ENCODE assay signal across 14 cellular contexts in genomic region chr1:243413431-243414151, GRCh38.
DNase-seq lines count a peak whose midpoint lies in the region; ATAC-seq and TF ChIP-seq lines count a peak whose summit lies in the region.
"Had no signal": no experiment of that assay in that cellular context is flagged by ENCODE, and none has a peak within 500 bp of the region (broad histone marks: within the 10 kb centered on the region; RNA-seq: fewer than 3 reads in every experiment).

No MANE protein-coding gene starts in this region.

- DNase-seq in activated T-helper 2 cell treated with anti-CD3 and anti-CD28 coated beads, Interferon-gamma antibody, Interleukin-2, Interleukin-4, amounts not matched to agents 10 μg/mL and 5 μg/mL and 100 μg/mL, durations not matched to agents 14 hours and 24 hours and 36 hours (ENCODE audit: low spot score) = no peak
- no peak for DNase-seq in inferior parietal cortex (ENCODE audit: extremely low spot score)
- DNase-seq in PC-3 = no peak
- DNase-seq in activated effector memory CD4-positive, alpha-beta T cell treated with Interleukin-2 at 50 U/mL for 16 hours = no peak
- DNase-seq: activated CD8-positive, alpha-beta memory T cell treated with anti-CD3 and anti-CD28 coated beads for 24 hours; C1 segment of cervical spinal cord; hypothalamus; NCI-H2171 had no signal

- H3K36me3 Mint-ChIP-seq in activated T-helper 2 cell treated with anti-CD3 and anti-CD28 coated beads, Interferon-gamma antibody, Interleukin-2, Interleukin-4, amounts not matched to agents 10 μg/mL and 5 μg/mL and 100 μg/mL, durations not matched to agents 14 hours and 24 hours and 36 hours (ENCODE audit: low read depth) = peaks cover 11% of the 10 kb centered on the region

- no peaks in the 10 kb centered on the region for H3K9me3 ChIP-seq in PC-3 (ENCODE audit: low read length)

- H3K9ac ChIP-seq in PC-3 (ENCODE audit: low read length) = no peak overlapping the region

- H2AFZ ChIP-seq in PC-3 (ENCODE audit: low read length) = no peak overlapping the region

- no peaks in the 10 kb centered on the region for H3K27me3 Mint-ChIP-seq in activated T-helper 2 cell treated with anti-CD3 and anti-CD28 coated beads, Interferon-gamma antibody, Interleukin-2, Interleukin-4, amounts not matched to agents 10 μg/mL and 5 μg/mL and 100 μg/mL, durations not matched to agents 14 hours and 24 hours and 36 hours (ENCODE audit: low read depth)

- peaks cover 40% of the 10 kb centered on the region for H3K4me1 Mint-ChIP-seq in activated T-helper 2 cell treated with anti-CD3 and anti-CD28 coated beads, Interferon-gamma antibody, Interleukin-2, Interleukin-4, amounts not matched to agents 10 μg/mL and 5 μg/mL and 100 μg/mL, durations not matched to agents 14 hours and 24 hours and 36 hours (ENCODE audit: low read depth)

- ATAC-seq in GM18498 (IDR thresholded peaks at IDR 0.05; ENCODE audit: unreplicated experiment) (peak; percentile 77), GM19351 (IDR thresholded peaks at IDR 0.05; ENCODE audit: unreplicated experiment) (peak; percentile 47), HG02973 (IDR thresholded peaks at IDR 0.05; ENCODE audit: unreplicated experiment) (peak; percentile 54), PC-3 (no peak), GM21825 (IDR thresholded peaks at IDR 0.05; ENCODE audit: unreplicated experiment) (no peak)
- ATAC-seq: esophagus mucosa had no signal

- CTCF ChIA-PET in PC-3 (lab: Charles Lee) = no interaction called here

- H3K4me3 ChIP-seq in PC-3 (ENCODE audit: low read length) = no peak overlapping the region

- H3K27ac Mint-ChIP-seq in activated T-helper 2 cell treated with anti-CD3 and anti-CD28 coated beads, Interferon-gamma antibody, Interleukin-2, Interleukin-4, amounts not matched to agents 10 μg/mL and 5 μg/mL and 100 μg/mL, durations not matched to agents 14 hours and 24 hours and 36 hours = peak overlapping the region; percentile 44

- H3K27me3 ChIP-seq in PC-3 (ENCODE audit: low read length) = no peaks in the 10 kb centered on the region

- no peaks in the 10 kb centered on the region for H3K36me3 ChIP-seq in PC-3 (ENCODE audit: low read depth, low read length)

- H3K27ac ChIP-seq in PC-3 (ENCODE audit: low read length) = no peak overlapping the region

- no peaks in the 10 kb centered on the region for H3K9me2 ChIP-seq in PC-3 (replicated peaks; ENCODE audit: low read length)

- no peak for TF ChIP-seq CTCF in PC-3 (conservative IDR thresholded peaks at IDR 0.05; ENCODE audit: low read depth, low read length)

- H3K4me3 Mint-ChIP-seq in activated T-helper 2 cell treated with anti-CD3 and anti-CD28 coated beads, Interferon-gamma antibody, Interleukin-2, Interleukin-4, amounts not matched to agents 10 μg/mL and 5 μg/mL and 100 μg/mL, durations not matched to agents 14 hours and 24 hours and 36 hours (ENCODE audit: low read depth) = no peak overlapping the region
- H3K4me3 Mint-ChIP-seq: neural crest cell had no signal

- intact Hi-C loops in activated T-helper 2 cell treated with anti-CD3 and anti-CD28 coated beads, Interferon-gamma antibody, Interleukin-2, Interleukin-4, amounts not matched to agents 10 μg/mL and 5 μg/mL and 100 μg/mL, durations not matched to agents 14 hours and 24 hours and 36 hours (cut with micrococcal nuclease) = no loop called here
- intact Hi-C loops in PC-3 (cut with micrococcal nuclease) = no loop called here

- no TSS peak for BruUV-seq in PC-3 (replicated peaks; lab: Mats Ljungman, UMichigan)

- POLR2A ChIA-PET in PC-3 (lab: Charles Lee; ENCODE audit: unreplicated experiment) = no interaction called here

- H3K79me2 ChIP-seq in PC-3 (ENCODE audit: low read length) = no peaks in the 10 kb centered on the region

- H3K4me2 ChIP-seq in PC-3 (ENCODE audit: low read length) = no peak overlapping the region

- no peaks in the 10 kb centered on the region for H3K9me3 Mint-ChIP-seq in activated T-helper 2 cell treated with anti-CD3 and anti-CD28 coated beads, Interferon-gamma antibody, Interleukin-2, Interleukin-4, amounts not matched to agents 10 μg/mL and 5 μg/mL and 100 μg/mL, durations not matched to agents 14 hours and 24 hours and 36 hours
- H3K9me3 Mint-ChIP-seq: neural crest cell had no signal

- H3K4me1 ChIP-seq in PC-3 (ENCODE audit: insufficient read depth, low read length) = no peaks in the 10 kb centered on the region

- no peaks in the 10 kb centered on the region for H4K20me1 ChIP-seq in PC-3 (ENCODE audit: low read length)

- no peaks in the 10 kb centered on the region for H3F3A ChIP-seq in PC-3 (ENCODE audit: low read length, unreplicated experiment)

Comparison
In these comparisons a context has a peak if more than half of its experiments do, and no peak if none do; other contexts are left out.
1. ATAC-seq: peak in GM18498 (single experiment), GM19351 (single experiment) and HG02973 (single experiment); none in PC-3 (single experiment) and GM21825 (single experiment).